1 cellular context compared by ENCODE assay signal in the genomic region with DNA sequence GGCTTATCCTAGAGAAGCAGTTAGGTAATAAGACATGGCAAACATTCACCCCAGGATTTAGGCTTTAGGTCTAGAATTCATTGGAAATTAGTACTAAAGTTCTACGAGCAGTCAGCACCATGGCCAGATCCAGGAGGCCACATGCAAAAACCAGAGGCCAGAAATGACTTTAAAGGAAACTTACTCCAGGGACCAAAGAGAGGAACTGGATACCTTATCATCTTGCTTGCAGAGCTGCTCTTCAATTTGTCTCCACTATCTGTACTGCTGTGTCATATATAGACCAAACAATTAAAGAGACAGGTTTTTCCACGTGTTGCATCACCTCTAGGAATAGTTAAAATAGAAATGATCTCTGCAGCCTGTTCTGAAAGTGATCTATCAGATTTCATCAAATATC.
TF ChIP-seq lines count a peak whose summit lies in the region.

No MANE protein-coding gene starts in this region.

TF ChIP-seq in WTC11, 78 proteins besides CTCF, POLR2A, EP300 and RAD21 (continued from another document):
- TF ChIP-seq, protein P1, sequence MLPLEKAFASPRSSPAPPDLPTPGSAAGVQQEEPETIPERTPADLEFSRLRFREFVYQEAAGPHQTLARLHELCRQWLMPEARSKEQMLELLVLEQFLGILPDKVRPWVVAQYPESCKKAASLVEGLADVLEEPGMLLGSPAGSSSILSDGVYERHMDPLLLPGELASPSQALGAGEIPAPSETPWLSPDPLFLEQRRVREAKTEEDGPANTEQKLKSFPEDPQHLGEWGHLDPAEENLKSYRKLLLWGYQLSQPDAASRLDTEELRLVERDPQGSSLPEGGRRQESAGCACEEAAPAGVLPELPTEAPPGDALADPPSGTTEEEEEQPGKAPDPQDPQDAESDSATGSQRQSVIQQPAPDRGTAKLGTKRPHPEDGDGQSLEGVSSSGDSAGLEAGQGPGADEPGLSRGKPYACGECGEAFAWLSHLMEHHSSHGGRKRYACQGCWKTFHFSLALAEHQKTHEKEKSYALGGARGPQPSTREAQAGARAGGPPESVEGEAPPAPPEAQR (CRISPR knock-in tag; IDR thresholded peaks at IDR 0.05): 0 out of 2 replicates have a peak, but pooled peaks have one; percentile 17
- TF ChIP-seq, protein P2, sequence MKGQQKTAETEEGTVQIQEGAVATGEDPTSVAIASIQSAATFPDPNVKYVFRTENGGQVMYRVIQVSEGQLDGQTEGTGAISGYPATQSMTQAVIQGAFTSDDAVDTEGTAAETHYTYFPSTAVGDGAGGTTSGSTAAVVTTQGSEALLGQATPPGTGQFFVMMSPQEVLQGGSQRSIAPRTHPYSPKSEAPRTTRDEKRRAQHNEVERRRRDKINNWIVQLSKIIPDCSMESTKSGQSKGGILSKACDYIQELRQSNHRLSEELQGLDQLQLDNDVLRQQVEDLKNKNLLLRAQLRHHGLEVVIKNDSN (CRISPR knock-in tag; IDR thresholded peaks at IDR 0.05): 0 out of 2 replicates have a peak, but pooled peaks have one; percentile 20
TF ChIP-seq in WTC11: peak in this region for 4.
